In the genomic region with DNA sequence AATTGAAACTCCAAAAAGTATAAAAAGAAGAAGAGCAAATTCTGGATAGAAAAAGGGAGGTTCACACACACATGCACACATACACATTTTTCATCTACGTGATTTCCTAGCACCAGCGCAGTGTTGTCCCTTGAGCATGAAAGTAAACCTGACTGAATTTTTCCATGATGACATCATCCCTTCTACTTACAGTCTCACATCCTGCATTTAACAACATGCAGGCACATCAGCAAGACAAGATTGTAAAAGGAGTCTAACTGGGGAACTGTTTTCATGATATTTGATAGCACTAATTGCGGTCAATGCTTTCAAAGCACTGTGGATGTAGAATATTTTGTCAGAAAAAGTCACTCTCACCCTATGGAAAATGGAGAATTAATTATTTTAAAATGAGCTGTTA, we compare ENCODE assay signal across 8 cellular contexts. TPM values are rescaled to one million over a fixed set of nuclear protein-coding genes. Genes with fewer than 3 reads are reported as not detected.
DNase-seq lines count a peak whose midpoint lies in the region; ATAC-seq lines count a peak whose summit lies in the region.

No MANE protein-coding gene starts in this region.

- H3K36me3 ChIP-seq in mesodermal cell (ENCODE audit: control insufficient read depth, insufficient read depth, low read length), result no peaks in the 10 kb centered on the region

- H3K9me3 ChIP-seq in mesodermal cell (ENCODE audit: control insufficient read depth, low read length), result no peaks in the 10 kb centered on the region

- peak overlapping the region; percentile 96 for H3K27ac ChIP-seq in mesodermal cell (ENCODE audit: low read depth, low read length, severe bottlenecking)

- no peak overlapping the region for H3K4me3 ChIP-seq in mesodermal cell (ENCODE audit: extremely low read depth, insufficient read depth, low read length, poor library complexity, severe bottlenecking)

- DNase-seq in stimulated activated CD4-positive, alpha-beta T cell treated with anti-CD3 and anti-CD28 coated beads, Interleukin-1b, Interleukin-23, amount 100 ng/mL, for 48 hours, result peak; percentile 31
- no peak for DNase-seq in stimulated activated CD4-positive, alpha-beta T cell treated with anti-CD3 and anti-CD28 coated beads, Interleukin-12 subunit alpha, Interleukin-12 subunit beta, amount 100 ng/mL, for 4 hours
- DNase-seq in NCI-H2196 (lab: John Stamatoyannopoulos, UW; ENCODE audit: unreplicated experiment), result peak; percentile 28
- peak; percentile 11 for DNase-seq in brain pericyte (ENCODE audit: low read depth, low spot score)
- DNase-seq in NOMO-1 (lab: John Stamatoyannopoulos, UW; ENCODE audit: unreplicated experiment in 2 of 2), result no peak
- DNase-seq in OCI-M2 (lab: John Stamatoyannopoulos, UW; ENCODE audit: unreplicated experiment), result no peak

- WGBS in mesodermal cell (ENCODE audit: insufficient coverage in 2 of 2), 2 experiments, result 39 to 65% methylated on average over 3 of the region's 3 CpGs

- H3K4me1 ChIP-seq in mesodermal cell (ENCODE audit: control insufficient read depth, insufficient read depth, low read length, poor library complexity, severe bottlenecking), result peaks cover 15% of the 10 kb centered on the region

- no peak for ATAC-seq in HG02610 (IDR thresholded peaks at IDR 0.05; ENCODE audit: unreplicated experiment)

RNA-seq across cellular contexts. Expression of a gene that starts 36.6 kb away (rescaled TPM):
- polyA plus RNA-seq in mesodermal cell (2013, experiment 1 of 2), result 1.0 TPM
- polyA plus RNA-seq in mesodermal cell (2013, experiment 2 of 2), result 1.3 TPM

Comparison
In these comparisons a context has a peak if more than half of its experiments do, and no peak if none do; other contexts are left out.
1. DNase-seq: peak in stimulated activated CD4-positive, alpha-beta T cell treated with anti-CD3 and anti-CD28 coated beads, Interleukin-1b, Interleukin-23, amount 100 ng/mL, for 48 hours (single experiment), NCI-H2196 (single experiment) and brain pericyte (single experiment); none in stimulated activated CD4-positive, alpha-beta T cell treated with anti-CD3 and anti-CD28 coated beads, Interleukin-12 subunit alpha, Interleukin-12 subunit beta, amount 100 ng/mL, for 4 hours (single experiment), NOMO-1 (0 of 2) and OCI-M2 (single experiment).